Comparison of ENCODE assay signal across 1 cellular context in genomic region chr7:24576171-24577052, GRCh38.
TF ChIP-seq lines count a peak whose summit lies in the region.

No MANE protein-coding gene starts in this region.

TF ChIP-seq in GM23338, 12 proteins besides CTCF, POLR2A, EP300 and RAD21:
- no peak for TF ChIP-seq EZH2 (IDR thresholded peaks at IDR 0.05; ENCODE audit: low read depth, unreplicated experiment)
- no peak for TF ChIP-seq ETS1 (IDR thresholded peaks at IDR 0.05)
- no peak for TF ChIP-seq ZNF462 (CRISPR knock-in tag; IDR thresholded peaks at IDR 0.05)
- TF ChIP-seq ZNF114 (CRISPR knock-in tag; IDR thresholded peaks at IDR 0.05): no peak
- TF ChIP-seq ZNF331 (CRISPR knock-in tag; IDR thresholded peaks at IDR 0.05; ENCODE audit: low read depth): no peak
- no peak for TF ChIP-seq EZH2phosphoT487 (IDR thresholded peaks at IDR 0.05; ENCODE audit: unreplicated experiment)
- no peak for TF ChIP-seq STAT1 (IDR thresholded peaks at IDR 0.05; ENCODE audit: unreplicated experiment)
- no peak for TF ChIP-seq POLR2AphosphoS5 (IDR thresholded peaks at IDR 0.05; ENCODE audit: low read depth)
- TF ChIP-seq CREB1 (CRISPR knock-in tag; IDR thresholded peaks at IDR 0.05; ENCODE audit: low read depth): no peak
- TF ChIP-seq JUNB (IDR thresholded peaks at IDR 0.05; ENCODE audit: unreplicated experiment): no peak
- TF ChIP-seq REST (IDR thresholded peaks at IDR 0.05; ENCODE audit: unreplicated experiment): no peak
- TF ChIP-seq NANOG (IDR thresholded peaks at IDR 0.05; ENCODE audit: borderline replicate concordance): no peak
